8 cellular contexts compared by ENCODE assay signal in genomic region chr1:44405041-44405803, GRCh38. TPM values are rescaled to one million over a fixed set of nuclear protein-coding genes. Genes with fewer than 3 reads are reported as not detected.
A peak's percentile ranks its signal among the peaks of the same experiment; 100 is the strongest.
DNase-seq lines count a peak whose midpoint lies in the region; ATAC-seq and TF ChIP-seq lines count a peak whose summit lies in the region.

Gene RNF220 (plus strand): TSS chr1:44405255.

- DNase-seq in GM20000 (ENCODE audit: low spot score), result peak; percentile 45
- peak; percentile 100 for DNase-seq in NCI-H526 treated with DMSO at 0.1 percent for 48 hours (lab: John Stamatoyannopoulos, UW)
- peak; percentile 67 for DNase-seq in activated T-cell treated with anti-CD3 and anti-CD28 coated beads, Interleukin-2, amount 50 U/mL, for 24 hours
- DNase-seq in fibroblast of peridontal ligament (ENCODE audit: extremely low read depth), result peak; percentile 76

- no peaks in the 10 kb centered on the region for H3K9me3 Mint-ChIP-seq in activated T-cell treated with anti-CD3 and anti-CD28 coated beads, Interleukin-2, amount 50 U/mL, for 24 hours

- H3K27ac Mint-ChIP-seq in activated T-cell treated with anti-CD3 and anti-CD28 coated beads, Interleukin-2, amount 50 U/mL, for 24 hours, result no peak within 1 kb of the TSS

- peak within 1 kb of the TSS; percentile 17 to 49 for H3K4me3 ChIP-seq in muscle layer of colon (ENCODE audit: low read depth in 1 of 2, low read length in 2 of 2)

- peaks cover 20% of the 10 kb centered on the region for H3K4me1 ChIP-seq in muscle layer of colon (ENCODE audit: insufficient read depth, low read length)

- peaks cover 46 to 89% of the 10 kb centered on the region in 2 donors for H3K27me3 ChIP-seq in muscle layer of colon (ENCODE audit: control insufficient read depth in 1 of 2, insufficient read depth in 2 of 2, low read length in 2 of 2)

- peaks cover 35% of the 10 kb centered on the region for H3K4me1 Mint-ChIP-seq in activated T-cell treated with anti-CD3 and anti-CD28 coated beads, Interleukin-2, amount 50 U/mL, for 24 hours (ENCODE audit: low read depth)

- H3K36me3 Mint-ChIP-seq in activated T-cell treated with anti-CD3 and anti-CD28 coated beads, Interleukin-2, amount 50 U/mL, for 24 hours (ENCODE audit: low read depth), result no peaks in the 10 kb centered on the region

- H3K36me3 ChIP-seq in muscle layer of colon (ENCODE audit: insufficient read depth, low read length), result no peaks in the 10 kb centered on the region

- TF ChIP-seq CTCF in 22Rv1 (IDR thresholded peaks at IDR 0.05) (no peak), GM20000 (IDR thresholded peaks at IDR 0.05; ENCODE audit: extremely low read depth, missing control alignments) (no peak)

- no peak for ATAC-seq in GM19467 (IDR thresholded peaks at IDR 0.05; ENCODE audit: unreplicated experiment)

- H3K4me3 Mint-ChIP-seq in activated T-cell treated with anti-CD3 and anti-CD28 coated beads, Interleukin-2, amount 50 U/mL, for 24 hours, result peak within 1 kb of the TSS; percentile 82

- no peak within 1 kb of the TSS for H3K9ac ChIP-seq in muscle layer of colon (ENCODE audit: low read length)

- no peaks in the 10 kb centered on the region for H3K9me3 ChIP-seq in muscle layer of colon (ENCODE audit: low read length)

- peaks cover 62% of the 10 kb centered on the region for H3K27me3 Mint-ChIP-seq in activated T-cell treated with anti-CD3 and anti-CD28 coated beads, Interleukin-2, amount 50 U/mL, for 24 hours

- H3K27ac ChIP-seq in 22Rv1 (peak within 1 kb of the TSS; percentile 73), muscle layer of colon (ENCODE audit: low read depth, low read length) (no peak within 1 kb of the TSS), temporal lobe (ENCODE audit: low read depth, low read length) (peak within 1 kb of the TSS; percentile 88)

RNA-seq across cellular contexts. Expression of gene RNF220, which starts in this region (rescaled TPM):
- 46.5 TPM for total RNA-seq in temporal lobe

Comparison
In these comparisons a context has a peak if more than half of its experiments do, and no peak if none do; other contexts are left out.
1. DNase-seq: peak in every context shown above with its lines; median percentile 100 in NCI-H526 treated with DMSO at 0.1 percent for 48 hours; 76 in fibroblast of peridontal ligament; 67 in activated T-cell treated with anti-CD3 and anti-CD28 coated beads, Interleukin-2, amount 50 U/mL, for 24 hours; 45 in GM20000.